ENCODE assay signal across 16 cellular contexts in genomic region chr2:48844418-48845155, GRCh38.
DNase-seq lines count a peak whose midpoint lies in the region; TF ChIP-seq lines count a peak whose summit lies in the region.
"Had no signal": no experiment of that assay in that cellular context is flagged by ENCODE, and none has a peak within 500 bp of the region (broad histone marks: within the 10 kb centered on the region; RNA-seq: fewer than 3 reads in every experiment).

No MANE protein-coding gene starts in this region.

- TF ChIP-seq CTCF in coronary artery (IDR thresholded peaks at IDR 0.05) = no peak
- no peak for TF ChIP-seq CTCF in esophagus squamous epithelium (IDR thresholded peaks at IDR 0.05)

- H3K4me1 ChIP-seq in esophagus squamous epithelium = no peaks in the 10 kb centered on the region
- H3K4me1 ChIP-seq: BLaER1 had no signal

- intact Hi-C loops in cardiac septum (cut with DNase I) (no loop called here), esophagus squamous epithelium (cut with DNase I) (no loop called here)

- no peaks in the 10 kb centered on the region for H3K27me3 ChIP-seq in esophagus squamous epithelium
- H3K27me3 ChIP-seq: BLaER1 had no signal

- no peak for TF ChIP-seq POLR2A in esophagus squamous epithelium (IDR thresholded peaks at IDR 0.05)

- peak; percentile 26 for DNase-seq in ELR (ENCODE audit: low read depth)
- peak; percentile 2 to 4 for DNase-seq in Kasumi-1 (lab: John Stamatoyannopoulos, UW)
- peak; percentile 66 for DNase-seq in astrocyte of the hippocampus (ENCODE audit: low read depth, low spot score)
- peak; percentile 80 for DNase-seq in iris pigment epithelial cell (ENCODE audit: low read depth)
- no peak for DNase-seq in cardiac septum (ENCODE audit: low spot score)
- no peak for DNase-seq in NCI-H2029 (lab: John Stamatoyannopoulos, UW)
- DNase-seq in coronary artery (ENCODE audit: low spot score) = no peak
- no peak for DNase-seq in esophagus squamous epithelium (lab: John Stamatoyannopoulos, UW)
- DNase-seq: activated CD4-positive, alpha-beta T cell treated with anti-CD3 and anti-CD28 coated beads, Interleukin-2, amount 10 ng/mL, durations not matched to agents 24 days and 14 days; activated CD8-positive, alpha-beta memory T cell treated with anti-CD3 and anti-CD28 coated beads, Interleukin-2, amount 50 U/mL, for 48 hours; anterior cingulate cortex; NCI-H146; Right ventricle myocardium superior; stimulated activated naive CD4-positive, alpha-beta T cell treated with Interleukin-2 at 50 U/mL for 16 hours; T-helper 9 cell had no signal

- no peaks in the 10 kb centered on the region for H3K9me3 ChIP-seq in esophagus squamous epithelium
- H3K9me3 ChIP-seq: BLaER1 had no signal

- 46 to 50% methylated on average over 3 of the region's 3 CpGs for WGBS in esophagus squamous epithelium, 2 donors

- H3K4me3 ChIP-seq in coronary artery (no peak overlapping the region), esophagus squamous epithelium (no peak overlapping the region)
- H3K4me3 ChIP-seq: BLaER1 had no signal

- H3K27ac ChIP-seq in coronary artery = no peak overlapping the region
- H3K27ac ChIP-seq in esophagus squamous epithelium = no peak overlapping the region
- H3K27ac ChIP-seq: BLaER1 had no signal

- H3K36me3 ChIP-seq in esophagus squamous epithelium = no peaks in the 10 kb centered on the region
- H3K36me3 ChIP-seq: BLaER1 had no signal

Comparison
In these comparisons a context has a peak if more than half of its experiments do, and no peak if none do; other contexts are left out.
1. DNase-seq: peak in ELR (single experiment), Kasumi-1 (2 of 2), astrocyte of the hippocampus (single experiment) and iris pigment epithelial cell (single experiment); none in cardiac septum (single experiment), NCI-H2029 (single experiment), coronary artery (single experiment) and esophagus squamous epithelium (single experiment).